Comparison of ENCODE assay signal across 9 cellular contexts in the genomic region with DNA sequence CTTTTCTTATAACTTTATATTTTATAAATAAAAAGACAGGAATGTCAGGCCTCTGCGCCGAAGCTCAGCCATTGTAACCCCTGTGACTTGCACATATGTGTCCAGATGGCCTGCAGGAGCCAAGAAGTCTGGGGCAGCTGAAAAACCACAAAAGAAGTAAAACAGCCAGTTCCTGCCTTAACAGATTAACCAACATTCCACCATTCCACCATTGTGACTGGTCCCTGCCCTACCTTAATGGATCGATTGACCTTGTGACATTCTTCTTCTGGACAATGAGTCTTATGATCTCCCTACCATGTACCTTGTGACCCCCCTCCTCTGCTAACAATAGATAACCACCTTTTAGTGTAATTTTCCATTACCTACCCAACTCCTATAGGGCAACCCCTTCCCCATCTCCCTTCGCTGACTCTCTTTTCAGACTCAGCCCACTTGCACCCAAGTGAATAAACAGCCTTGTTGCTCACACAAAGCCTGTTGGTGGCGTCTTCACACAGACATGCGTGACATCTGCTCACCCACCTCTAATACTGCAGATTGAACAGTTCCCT. TPM values are rescaled to one million over a fixed set of nuclear protein-coding genes. Genes with fewer than 3 reads are reported as not detected.
DNase-seq lines count a peak whose midpoint lies in the region; FAIRE-seq and TF ChIP-seq lines count a peak whose summit lies in the region.
"Not testable (repeated sequence)": the region's sequence is repeated elsewhere in the genome, so short reads cannot be mapped to it uniquely, and the experiment has no call there.
"Had no signal": no experiment of that assay in that cellular context is flagged by ENCODE, and none has a peak within 500 bp of the region (broad histone marks: within the 10 kb centered on the region; RNA-seq: fewer than 3 reads in every experiment).

No MANE protein-coding gene starts in this region.

- not testable (repeated sequence) for FAIRE-seq in astrocyte (lab: Jason Lieb, UNC)

- not testable (repeated sequence) for H3K79me2 ChIP-seq in astrocyte (ENCODE audit: insufficient read depth, low read length)

- H3K9ac ChIP-seq in astrocyte (ENCODE audit: low read length) = not testable (repeated sequence)

- not testable (repeated sequence) for H3K4me1 ChIP-seq in astrocyte (ENCODE audit: insufficient read depth, low read length)

- H3K27ac Mint-ChIP-seq in astrocyte (ENCODE audit: unreplicated experiment) (peak overlapping the region; percentile 60), glutamatergic neuron (ENCODE audit: unreplicated experiment) (peak overlapping the region; percentile 56), nephron progenitor cell (peak overlapping the region; percentile 13)

- not testable (repeated sequence) for H3K36me3 ChIP-seq in astrocyte (ENCODE audit: insufficient read depth, low read length)

- H3K4me3 ChIP-seq in astrocyte (ENCODE audit: insufficient read depth, low read depth, low read length) = not testable (repeated sequence)

- TF ChIP-seq CTCF in astrocyte (IDR thresholded peaks at IDR 0.05; ENCODE audit: insufficient read depth, low read depth, low read length); glutamatergic neuron (IDR thresholded peaks at IDR 0.05; ENCODE audit: partially characterized antibody, unreplicated experiment); nephron progenitor cell (IDR thresholded peaks at IDR 0.05): not testable (repeated sequence)

- H3K4me3 Mint-ChIP-seq in astrocyte (ENCODE audit: unreplicated experiment); nephron progenitor cell: not testable (repeated sequence)
- H3K4me3 Mint-ChIP-seq in glutamatergic neuron (ENCODE audit: unreplicated experiment) = peak overlapping the region; percentile 66

- not testable (repeated sequence) for H3K4me1 Mint-ChIP-seq in astrocyte (ENCODE audit: low read depth, unreplicated experiment); glutamatergic neuron (ENCODE audit: low read depth, unreplicated experiment); nephron progenitor cell

- H3K36me3 Mint-ChIP-seq in astrocyte (ENCODE audit: low read depth, unreplicated experiment); glutamatergic neuron (ENCODE audit: unreplicated experiment); nephron progenitor cell (ENCODE audit: low read depth): not testable (repeated sequence)

- H3K27ac ChIP-seq in astrocyte (ENCODE audit: low read depth, low read length) = not testable (repeated sequence)

- not testable (repeated sequence) for H3K9me3 ChIP-seq in astrocyte (ENCODE audit: insufficient read depth, low read depth, low read length)

- not testable (repeated sequence) for H4K20me1 ChIP-seq in astrocyte (ENCODE audit: insufficient read depth, low read length)

- DNase-seq in EH (ENCODE audit: low read depth) (peak; percentile 19), NCI-H146 (lab: John Stamatoyannopoulos, UW) (peak; percentile 8), OCI-M1 (lab: John Stamatoyannopoulos, UW) (peak; percentile 54), astrocyte (ENCODE audit: low read depth) (peak; percentile 54)
- not testable (repeated sequence) for DNase-seq in glutamatergic neuron, nephron progenitor cell

- not testable (repeated sequence) for H3K4me2 ChIP-seq in astrocyte (ENCODE audit: low read length)

- not testable (repeated sequence) for H3K27me3 ChIP-seq in astrocyte (ENCODE audit: insufficient read depth, low read length)

- not testable (repeated sequence) for H3K9me3 Mint-ChIP-seq in astrocyte (ENCODE audit: unreplicated experiment); glutamatergic neuron (ENCODE audit: unreplicated experiment); nephron progenitor cell

- H2AFZ ChIP-seq in astrocyte (ENCODE audit: low read depth, low read length) = not testable (repeated sequence)

- not testable (repeated sequence) for H3K27me3 Mint-ChIP-seq in astrocyte (ENCODE audit: low read depth, unreplicated experiment); glutamatergic neuron (ENCODE audit: unreplicated experiment)
- peaks cover 13% of the 10 kb centered on the region for H3K27me3 Mint-ChIP-seq in nephron progenitor cell (ENCODE audit: low read depth, poor library complexity)

RNA-seq across cellular contexts. Expression of a gene that starts 6.9 kb away (rescaled TPM):
- total RNA-seq in astrocyte (251 and 285 TPM in 2 replicates), glutamatergic neuron (ENCODE audit: unreplicated experiment) (221 TPM)

RNA-seq across cellular contexts. Expression of a gene that starts 22.9 kb away (rescaled TPM):
- total RNA-seq in astrocyte (not detected in 2 replicates), glutamatergic neuron (ENCODE audit: unreplicated experiment) (not detected)
- total RNA-seq: CD4-positive, alpha-beta memory T cell; Daoy; GM23248 had no signal

RNA-seq across cellular contexts. Expression of a gene that starts 52.8 kb away (rescaled TPM):
- 39.8 and 43.7 TPM in 2 replicates for total RNA-seq in astrocyte
- 30.3 TPM for total RNA-seq in glutamatergic neuron (ENCODE audit: unreplicated experiment)
